In genomic region chr1:156618853-156619581, GRCh38 we compare ENCODE assay signal across 8 cellular contexts. TPM values are rescaled to one million over a fixed set of nuclear protein-coding genes. Genes with fewer than 3 reads are reported as not detected.
DNase-seq lines count a peak whose midpoint lies in the region; ATAC-seq and TF ChIP-seq lines count a peak whose summit lies in the region.

Gene HAPLN2 (plus strand): TSS chr1:156619415. CDS start chr1:156623491, 4,076 bp downstream.

- no peak within 1 kb of the TSS for H3K4me3 Mint-ChIP-seq in mesothelial cell of epicardium

- no peaks in the 10 kb centered on the region for H3K9me3 Mint-ChIP-seq in mesothelial cell of epicardium

- DNase-seq in ACHN (peak; percentile 34), SJCRH30 (peak; percentile 46 to 72), fibroblast of pulmonary artery (ENCODE audit: low read depth) (peak; percentile 23), mesothelial cell of epicardium (ENCODE audit: low spot score in 2 of 2, unreplicated experiment in 2 of 2) (no peak)

- no peaks in the 10 kb centered on the region for H3K36me3 ChIP-seq in SJCRH30

- in situ Hi-C loops in ACHN (cut with HindIII; ENCODE audit: low pct_ligation_motif_present, low pct_unique_long_range_greater_than_20kb, low sequenced_read_pairs): no loop called here

- TF ChIP-seq CTCF in GM12872 (IDR thresholded peaks at IDR 0.05; ENCODE audit: insufficient read depth, low read depth, low read length) (peak; percentile 70), fibroblast of pulmonary artery (IDR thresholded peaks at IDR 0.05; ENCODE audit: low read length, missing control alignments) (peak; percentile 56), mesothelial cell of epicardium (IDR thresholded peaks at IDR 0.05; ENCODE audit: unreplicated experiment) (no peak)

- ATAC-seq in GM21529 (IDR thresholded peaks at IDR 0.05; ENCODE audit: unreplicated experiment): no peak
- no peak for ATAC-seq in HG03432 (IDR thresholded peaks at IDR 0.05; ENCODE audit: unreplicated experiment)
- no peak for ATAC-seq in HG03159 (IDR thresholded peaks at IDR 0.05; ENCODE audit: unreplicated experiment)

- H3K9me3 ChIP-seq in SJCRH30 (replicated peaks): no peaks in the 10 kb centered on the region

- peaks cover 23% of the 10 kb centered on the region for H3K4me1 Mint-ChIP-seq in mesothelial cell of epicardium

- no peaks in the 10 kb centered on the region for H3K27me3 ChIP-seq in SJCRH30

- H3K4me3 ChIP-seq in SJCRH30: no peak within 1 kb of the TSS
- H3K4me3 ChIP-seq in fibroblast of pulmonary artery (replicated peaks; ENCODE audit: low read depth, low read length): no peak within 1 kb of the TSS

- H3K36me3 Mint-ChIP-seq in mesothelial cell of epicardium: no peaks in the 10 kb centered on the region

- no peak within 1 kb of the TSS; the same call in 1 of the 2 replicates for H3K27ac ChIP-seq in SJCRH30

- peaks cover 27% of the 10 kb centered on the region for H3K4me1 ChIP-seq in SJCRH30

- H3K27ac Mint-ChIP-seq in mesothelial cell of epicardium: no peak within 1 kb of the TSS

- H3K27me3 Mint-ChIP-seq in mesothelial cell of epicardium (ENCODE audit: low read depth): peaks cover 56% of the 10 kb centered on the region

RNA-seq across cellular contexts. Expression of gene HAPLN2, which starts in this region (rescaled TPM):
- 0.20 and 0.23 TPM in 2 replicates for total RNA-seq in SJCRH30 (2014; rRNA removed; shearing (Covaris generic))
- total RNA-seq in mesothelial cell of epicardium: 0.76 to 1.2 TPM (median 1.2 TPM) in 3 replicates

Comparison
In these comparisons a context has a peak if more than half of its experiments do, and no peak if none do; other contexts are left out.
1. Peak in DNase-seq in SJCRH30; RNA of the gene not detected or under 1 TPM.
2. DNase-seq: peak in ACHN (single experiment) and fibroblast of pulmonary artery (single experiment); none in mesothelial cell of epicardium (0 of 2).